Comparison of ENCODE assay signal across 14 cellular contexts in genomic region chr5:41418220-41419031, GRCh38.
DNase-seq lines count a peak whose midpoint lies in the region; ATAC-seq and TF ChIP-seq lines count a peak whose summit lies in the region.
"Had no signal": no experiment of that assay in that cellular context is flagged by ENCODE, and none has a peak within 500 bp of the region (broad histone marks: within the 10 kb centered on the region; RNA-seq: fewer than 3 reads in every experiment).

No MANE protein-coding gene starts in this region.

- no peaks in the 10 kb centered on the region for H3K9me3 Mint-ChIP-seq in mesothelial cell of epicardium

- peaks cover 19% of the 10 kb centered on the region for H3F3A ChIP-seq in PC-3 (ENCODE audit: low read length, unreplicated experiment)

- WGBS in psoas muscle, 3 donors: 48 to 57% (median 53%) methylated on average over 2 of the region's 2 CpGs

- intact Hi-C loops in PC-3 (cut with micrococcal nuclease): loop anchor here (2.0 to 10.0 kb wide), 4 partner anchors 92 to 514 kb away; partner anchors contain the start of genes C7 and PLCXD3
- intact Hi-C loops in psoas muscle (cut with DNase I): no loop called here

- H3K27me3 ChIP-seq in PC-3 (ENCODE audit: low read length): no peaks in the 10 kb centered on the region
- H3K27me3 ChIP-seq in foreskin keratinocyte: no peaks in the 10 kb centered on the region
- H3K27me3 ChIP-seq in psoas muscle (ENCODE audit: insufficient read depth in 3 of 3, low read length in 2 of 3): no peaks in the 10 kb centered on the region
- H3K27me3 ChIP-seq: BLaER1 treated with 17β-estradiol and CSF1 and Interleukin-3, amounts not matched to agents 10 nM and 100 nM; Peyer's patch had no signal

- H3K36me3 Mint-ChIP-seq in mesothelial cell of epicardium: no peaks in the 10 kb centered on the region

- H3K27ac Mint-ChIP-seq in mesothelial cell of epicardium: peak overlapping the region; percentile 13

- H3K4me1 ChIP-seq in PC-3 (ENCODE audit: insufficient read depth, low read length) (peaks cover 67% of the 10 kb centered on the region), foreskin keratinocyte (no peaks in the 10 kb centered on the region), psoas muscle (no peaks in the 10 kb centered on the region)
- H3K4me1 ChIP-seq: BLaER1 treated with 17β-estradiol and CSF1 and Interleukin-3, amounts not matched to agents 10 nM and 100 nM; Peyer's patch had no signal

- no peaks in the 10 kb centered on the region for H3K79me2 ChIP-seq in PC-3 (ENCODE audit: low read length)

- H3K9me3 ChIP-seq in PC-3 (ENCODE audit: low read length): no peaks in the 10 kb centered on the region
- H3K9me3 ChIP-seq in psoas muscle: no peaks in the 10 kb centered on the region
- H3K9me3 ChIP-seq: BLaER1 treated with 17β-estradiol and CSF1 and Interleukin-3, amounts not matched to agents 10 nM and 100 nM; Peyer's patch had no signal

- H3K27me3 Mint-ChIP-seq in mesothelial cell of epicardium (ENCODE audit: low read depth): no peaks in the 10 kb centered on the region

- DNase-seq in EH (ENCODE audit: low read depth): peak; percentile 60
- DNase-seq in PC-3: peak; percentile 88
- DNase-seq in fibroblast of mammary gland (ENCODE audit: low read depth): peak; percentile 88
- no peak for DNase-seq in mesothelial cell of epicardium (ENCODE audit: low spot score in 2 of 2, unreplicated experiment in 2 of 2)
- no peak for DNase-seq in foreskin keratinocyte
- DNase-seq in psoas muscle: no peak
- DNase-seq: activated CD4-positive, alpha-beta T cell treated with anti-CD3 and anti-CD28 coated beads, Interleukin-2, amount 50 U/mL, for 48 hours; activated effector memory CD4-positive, alpha-beta T cell treated with Interleukin-2 at 50 U/mL for 16 hours; NCI-H1105; Peyer's patch; stimulated activated CD4-positive, alpha-beta T cell treated with anti-CD3 and anti-CD28 coated beads, Interleukin-2, amount 100 ng/mL, for 24 hours had no signal

- H3K9me2 ChIP-seq in PC-3 (replicated peaks; ENCODE audit: low read length): no peaks in the 10 kb centered on the region

- H3K9ac ChIP-seq in PC-3 (ENCODE audit: low read length): peak overlapping the region; percentile 27
- H3K9ac ChIP-seq: BLaER1 treated with 17β-estradiol and CSF1 and Interleukin-3, amounts not matched to agents 10 nM and 100 nM had no signal

- CTCF ChIA-PET in PC-3 (lab: Charles Lee): no interaction called here

- H4K20me1 ChIP-seq in PC-3 (ENCODE audit: low read length): no peaks in the 10 kb centered on the region
- H4K20me1 ChIP-seq: BLaER1 treated with 17β-estradiol and CSF1 and Interleukin-3, amounts not matched to agents 10 nM and 100 nM had no signal

- ATAC-seq in PC-3 (peak; percentile 65), GM21360 (IDR thresholded peaks at IDR 0.05; ENCODE audit: unreplicated experiment) (no peak), GM21447 (IDR thresholded peaks at IDR 0.05; ENCODE audit: unreplicated experiment) (no peak), foreskin keratinocyte (no peak), psoas muscle (no peak)

- peaks cover 9% of the 10 kb centered on the region for H3K4me1 Mint-ChIP-seq in mesothelial cell of epicardium

- H3K4me3 ChIP-seq in PC-3 (ENCODE audit: low read length): no peak overlapping the region; the same call in 1 of the 2 replicates
- H3K4me3 ChIP-seq in fibroblast of mammary gland (ENCODE audit: control insufficient read depth, low read depth, low read length): no peak overlapping the region
- no peak overlapping the region for H3K4me3 ChIP-seq in psoas muscle
- H3K4me3 ChIP-seq: BLaER1 treated with 17β-estradiol and CSF1 and Interleukin-3, amounts not matched to agents 10 nM and 100 nM; Peyer's patch had no signal

- H3K27ac ChIP-seq in PC-3 (ENCODE audit: low read length) (peak overlapping the region; percentile 91), foreskin keratinocyte (no peak overlapping the region), psoas muscle (no peak overlapping the region)
- H3K27ac ChIP-seq: BLaER1 treated with 17β-estradiol and CSF1 and Interleukin-3, amounts not matched to agents 10 nM and 100 nM; Peyer's patch had no signal

- H3K4me2 ChIP-seq in PC-3 (ENCODE audit: low read length): peak overlapping the region; percentile 27
- H3K4me2 ChIP-seq: BLaER1 treated with 17β-estradiol and CSF1 and Interleukin-3, amounts not matched to agents 10 nM and 100 nM had no signal

- TF ChIP-seq CTCF in PC-3 (conservative IDR thresholded peaks at IDR 0.05; ENCODE audit: low read depth, low read length) (no peak), fibroblast of mammary gland (conservative IDR thresholded peaks at IDR 0.05; ENCODE audit: control insufficient read depth, insufficient read depth, low read depth, low read length) (no peak), mesothelial cell of epicardium (IDR thresholded peaks at IDR 0.05; ENCODE audit: unreplicated experiment) (no peak), foreskin keratinocyte (conservative IDR thresholded peaks at IDR 0.05) (no peak), psoas muscle (IDR thresholded peaks at IDR 0.05) (no peak)

- TSS peak; percentile 65 for BruUV-seq in PC-3 (replicated peaks; lab: Mats Ljungman, UMichigan)

- POLR2A ChIA-PET in PC-3 (lab: Charles Lee; ENCODE audit: unreplicated experiment): no interaction called here

- H2AFZ ChIP-seq in PC-3 (ENCODE audit: low read length): no peak overlapping the region

- H3K36me3 ChIP-seq in PC-3 (ENCODE audit: low read depth, low read length) (no peaks in the 10 kb centered on the region), psoas muscle (ENCODE audit: insufficient read depth in 1 of 2, low read depth in 1 of 2) (no peaks in the 10 kb centered on the region)
- H3K36me3 ChIP-seq: BLaER1 treated with 17β-estradiol and CSF1 and Interleukin-3, amounts not matched to agents 10 nM and 100 nM; Peyer's patch had no signal

- no peak overlapping the region for H3K4me3 Mint-ChIP-seq in mesothelial cell of epicardium

Comparison
In these comparisons a context has a peak if more than half of its experiments do, and no peak if none do; other contexts are left out.
1. DNase-seq: peak in EH (single experiment), PC-3 (single experiment) and fibroblast of mammary gland (single experiment); none in mesothelial cell of epicardium (0 of 2), foreskin keratinocyte (0 of 2) and psoas muscle (0 of 2).